In the genomic region with DNA sequence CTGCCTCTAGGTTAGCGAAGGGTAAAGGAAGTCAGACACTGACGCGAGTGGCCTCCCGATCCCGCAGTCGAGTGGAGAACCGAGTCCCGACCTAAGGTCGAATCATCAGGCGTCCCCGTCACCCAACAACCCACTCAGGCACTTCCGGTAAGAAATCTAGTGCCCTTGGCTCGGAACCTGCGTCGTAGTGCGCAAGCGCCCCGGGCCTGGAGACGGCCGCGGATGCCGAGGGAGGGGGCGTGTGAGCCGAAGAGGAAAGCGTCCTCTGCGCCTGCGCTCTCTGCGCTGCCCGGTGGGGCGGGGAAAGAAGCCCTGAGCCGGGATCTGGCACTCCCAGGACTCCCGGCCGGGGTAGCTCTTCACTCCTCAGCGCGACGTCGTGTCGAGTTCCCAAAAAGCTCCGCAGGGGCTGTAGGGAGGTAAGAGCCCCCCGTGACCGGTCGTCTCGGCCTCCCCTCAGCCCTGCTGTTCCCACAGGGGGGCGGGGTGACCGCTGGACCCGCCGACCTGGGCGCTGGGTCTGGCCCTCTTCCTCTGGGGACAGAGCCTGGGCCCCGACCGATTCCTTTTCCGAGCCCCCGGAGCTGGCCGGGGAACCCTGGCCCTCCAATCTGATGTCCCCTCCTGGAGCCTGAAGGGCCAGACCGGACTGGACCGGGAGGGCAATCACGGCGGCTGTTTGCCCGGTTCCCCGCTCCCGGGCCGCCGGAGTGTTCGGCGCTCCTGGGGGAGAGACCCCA, we compare ENCODE assay signal across 8 cellular contexts. TPM values are rescaled to one million over a fixed set of nuclear protein-coding genes. Genes with fewer than 3 reads are reported as not detected.
DNase-seq lines count a peak whose midpoint lies in the region; ATAC-seq and TF ChIP-seq lines count a peak whose summit lies in the region.

A gene (plus strand): TSS at position 330 of the 740 bp plus-strand sequence. CDS start 26,084 bp downstream, outside the sequence.

- DNase-seq in DMS53 treated with DMSO at 0.1 percent for 48 hours (lab: John Stamatoyannopoulos, UW; ENCODE audit: unreplicated experiment) (peak; percentile 97), Panc1 (ENCODE audit: low read depth, low spot score) (peak; percentile 89), esophagus muscularis mucosa (ENCODE audit: extremely low spot score) (peak; percentile 99)
- peak; percentile 97 to 98 for DNase-seq in activated T-cell treated with anti-CD3 and anti-CD28 coated beads, Interleukin-2, amount 50 U/mL, for 72 hours
- peak; percentile 94 to 95 for DNase-seq in stimulated activated CD8-positive, alpha-beta memory T cell treated with anti-CD3 and anti-CD28 coated beads, Interleukin-7, amount 100 ng/mL, for 4 hours (ENCODE audit: low read depth in 2 of 2)

- no peaks in the 10 kb centered on the region for H3K27me3 Mint-ChIP-seq in activated T-cell treated with anti-CD3 and anti-CD28 coated beads, Interleukin-2, amount 50 U/mL, for 72 hours (ENCODE audit: low read depth)

- WGBS in esophagus muscularis mucosa = 0% methylated on average over 4 of the region's 64 CpGs

- H3K36me3 Mint-ChIP-seq in activated T-cell treated with anti-CD3 and anti-CD28 coated beads, Interleukin-2, amount 50 U/mL, for 72 hours (ENCODE audit: insufficient read depth in 2 of 2) = peaks cover 2 to 3% of the 10 kb centered on the region in 2 donors

- H3K36me3 ChIP-seq in KMS-11 (ENCODE audit: insufficient read depth) (no peaks in the 10 kb centered on the region), Panc1 (ENCODE audit: control insufficient read depth, insufficient read depth, low read length) (no peaks in the 10 kb centered on the region; the same call in 1 of the 2 replicates), esophagus muscularis mucosa (no peaks in the 10 kb centered on the region), muscle layer of duodenum (ENCODE audit: control insufficient read depth in 1 of 2, insufficient read depth in 2 of 2, low read length in 2 of 2) (peaks cover 0 to 11% of the 10 kb centered on the region in 2 donors)

- H3K4me3 ChIP-seq in KMS-11 (IDR thresholded peaks at IDR 0.05; ENCODE audit: insufficient read depth, low read depth, low read length) = peak within 1 kb of the TSS; percentile 37
- H3K4me3 ChIP-seq in Panc1 (ENCODE audit: low read depth in 2 of 2, low read length in 2 of 2) = peak within 1 kb of the TSS; percentile 88 to 89
- H3K4me3 ChIP-seq in esophagus muscularis mucosa = peak within 1 kb of the TSS; percentile 59 to 95 (median 74)
- peak within 1 kb of the TSS; percentile 82 for H3K4me3 ChIP-seq in muscle layer of duodenum (ENCODE audit: low read depth in 1 of 2, low read length in 2 of 2)

- H4K20me1 ChIP-seq in KMS-11 (ENCODE audit: insufficient read depth) = no peaks in the 10 kb centered on the region

- H3K4me2 ChIP-seq in KMS-11 = peak within 1 kb of the TSS; percentile 84

- no peak for TF ChIP-seq CTCF in KMS-11 (conservative IDR thresholded peaks at IDR 0.05; ENCODE audit: low read depth, low read length)
- TF ChIP-seq CTCF in Panc1 (IDR thresholded peaks at IDR 0.05) = peak; percentile 32
- TF ChIP-seq CTCF in esophagus muscularis mucosa (IDR thresholded peaks at IDR 0.05) = no peak

- in situ Hi-C loops in Panc1 (cut with HindIII; ENCODE audit: low pct_unique_long_range_greater_than_20kb, low sequenced_read_pairs) = no loop called here

- CTCF ChIA-PET in Panc1 (lab: Charles Lee) = interaction anchor here (0.8 to 2.2 kb wide), 2 partner anchors 62 to 264 kb away, joined by 3 to 8 read pairs; no protein-coding TSS in a partner anchor

- peak; percentile 86 for ATAC-seq in GM21737 (IDR thresholded peaks at IDR 0.05; ENCODE audit: unreplicated experiment)
- ATAC-seq in Panc1 = peak; percentile 96
- ATAC-seq in activated T-cell treated with anti-CD3 and anti-CD28 coated beads, Interleukin-2, amount 50 U/mL, for 72 hours (replicated peaks in 1 of 2) = peak; percentile 92 to 93

- H3K4me3 Mint-ChIP-seq in activated T-cell treated with anti-CD3 and anti-CD28 coated beads, Interleukin-2, amount 50 U/mL, for 72 hours = peak within 1 kb of the TSS; percentile 92 to 96

- TF ChIP-seq EP300 in esophagus muscularis mucosa (IDR thresholded peaks at IDR 0.05) = no peak

- H3K27me3 ChIP-seq in KMS-11 (ENCODE audit: insufficient read depth, low read depth) (no peaks in the 10 kb centered on the region), Panc1 (ENCODE audit: control insufficient read depth, insufficient read depth, low read length) (no peaks in the 10 kb centered on the region), esophagus muscularis mucosa (no peaks in the 10 kb centered on the region), muscle layer of duodenum (ENCODE audit: low read depth, low read length) (no peaks in the 10 kb centered on the region)

- POLR2A ChIA-PET in Panc1 (lab: Charles Lee) = interaction anchor here (0.6 to 0.7 kb wide), 3 partner anchors 20 to 843 kb away, joined by 3 to 8 read pairs (median 3); no protein-coding TSS in a partner anchor

- H3K79me2 ChIP-seq in KMS-11 (ENCODE audit: insufficient read depth, low read depth) = peaks cover 29% of the 10 kb centered on the region; the same call in 1 of the 2 replicates

- peaks cover 22% of the 10 kb centered on the region for H3K4me1 ChIP-seq in KMS-11 (ENCODE audit: low read depth, poor library complexity, severe bottlenecking)
- peaks cover 8% of the 10 kb centered on the region; the same call in 1 of the 2 replicates for H3K4me1 ChIP-seq in Panc1 (ENCODE audit: control insufficient read depth, insufficient read depth, low read length)
- peaks cover 24 to 37% (median 35%) of the 10 kb centered on the region in 4 donors for H3K4me1 ChIP-seq in esophagus muscularis mucosa
- H3K4me1 ChIP-seq in muscle layer of duodenum (ENCODE audit: control insufficient read depth in 1 of 2, insufficient read depth in 2 of 2, low read length in 2 of 2) = peaks cover 0 to 5% of the 10 kb centered on the region in 2 donors

- peak within 1 kb of the TSS; percentile 89 for H3K9ac ChIP-seq in KMS-11

- intact Hi-C loops in Panc1 (cut with micrococcal nuclease; ENCODE audit: unreplicated experiment) = no loop called here
- intact Hi-C loops in esophagus muscularis mucosa (cut with DNase I) = loop anchor here (5.0 to 10.0 kb wide), 2 partner anchors 153 to 244 kb away; a partner anchor contains a TSS

- H3K27ac ChIP-seq in KMS-11 = peak within 1 kb of the TSS; percentile 88
- H3K27ac ChIP-seq in Panc1 (ENCODE audit: low read length) = peak within 1 kb of the TSS; percentile 84
- H3K27ac ChIP-seq in esophagus muscularis mucosa (replicated peaks in 1 of 4) = peak within 1 kb of the TSS; percentile 95 to 96 (median 96)
- peak within 1 kb of the TSS; percentile 93 for H3K27ac ChIP-seq in muscle layer of duodenum (ENCODE audit: low read length)

- H3K9me3 ChIP-seq in Panc1 (ENCODE audit: control insufficient read depth, insufficient read depth, low read depth, low read length) (no peaks in the 10 kb centered on the region), esophagus muscularis mucosa (no peaks in the 10 kb centered on the region), muscle layer of duodenum (ENCODE audit: control insufficient read depth in 1 of 2, low read length in 2 of 2) (no peaks in the 10 kb centered on the region)

- peak within 1 kb of the TSS; percentile 100 for H3K27ac Mint-ChIP-seq in activated T-cell treated with anti-CD3 and anti-CD28 coated beads, Interleukin-2, amount 50 U/mL, for 72 hours

- TF ChIP-seq POLR2A in esophagus muscularis mucosa (IDR thresholded peaks at IDR 0.05; ENCODE audit: low read depth) = peak; percentile 57

- no TSS peak for BruUV-seq in Panc1 (replicated peaks; lab: Mats Ljungman, UMichigan)

- H3K9me3 Mint-ChIP-seq in activated T-cell treated with anti-CD3 and anti-CD28 coated beads, Interleukin-2, amount 50 U/mL, for 72 hours = no peaks in the 10 kb centered on the region

- H2AFZ ChIP-seq in KMS-11 (ENCODE audit: low read depth) = peak within 1 kb of the TSS; percentile 98

- peaks cover 22% of the 10 kb centered on the region for H3K4me1 Mint-ChIP-seq in activated T-cell treated with anti-CD3 and anti-CD28 coated beads, Interleukin-2, amount 50 U/mL, for 72 hours (ENCODE audit: low read depth)

RNA-seq across cellular contexts. Expression of the gene that starts here (rescaled TPM):
- total RNA-seq in Panc1 (2021; ENCODE audit: unreplicated experiment) = 54.6 TPM
- 21.9 TPM for polyA plus RNA-seq in Panc1 (2012; ENCODE audit: insufficient read length)
- 10 to 100 TPM; 11.3 to 17.8 TPM for total RNA-seq in activated T-cell treated with anti-CD3 and anti-CD28 coated beads, Interleukin-2, amount 50 U/mL, for 72 hours
- total RNA-seq in esophagus muscularis mucosa = 10 to 100 TPM; 16.8 to 40.7 (median 22.8) TPM

Comparison
In these comparisons a context has a peak if more than half of its experiments do, and no peak if none do; other contexts are left out.
1. Peak in every context shown above with its lines: DNase-seq, ATAC-seq, H3K4me3 ChIP-seq and H3K27ac ChIP-seq.
2. H3K4me3 ChIP-seq: peak in every context shown above with its lines; median percentile 88 in Panc1; 82 in muscle layer of duodenum; 74 in esophagus muscularis mucosa; 37 in KMS-11.